Comparison of ENCODE assay signal across 9 cellular contexts in the genomic region with DNA sequence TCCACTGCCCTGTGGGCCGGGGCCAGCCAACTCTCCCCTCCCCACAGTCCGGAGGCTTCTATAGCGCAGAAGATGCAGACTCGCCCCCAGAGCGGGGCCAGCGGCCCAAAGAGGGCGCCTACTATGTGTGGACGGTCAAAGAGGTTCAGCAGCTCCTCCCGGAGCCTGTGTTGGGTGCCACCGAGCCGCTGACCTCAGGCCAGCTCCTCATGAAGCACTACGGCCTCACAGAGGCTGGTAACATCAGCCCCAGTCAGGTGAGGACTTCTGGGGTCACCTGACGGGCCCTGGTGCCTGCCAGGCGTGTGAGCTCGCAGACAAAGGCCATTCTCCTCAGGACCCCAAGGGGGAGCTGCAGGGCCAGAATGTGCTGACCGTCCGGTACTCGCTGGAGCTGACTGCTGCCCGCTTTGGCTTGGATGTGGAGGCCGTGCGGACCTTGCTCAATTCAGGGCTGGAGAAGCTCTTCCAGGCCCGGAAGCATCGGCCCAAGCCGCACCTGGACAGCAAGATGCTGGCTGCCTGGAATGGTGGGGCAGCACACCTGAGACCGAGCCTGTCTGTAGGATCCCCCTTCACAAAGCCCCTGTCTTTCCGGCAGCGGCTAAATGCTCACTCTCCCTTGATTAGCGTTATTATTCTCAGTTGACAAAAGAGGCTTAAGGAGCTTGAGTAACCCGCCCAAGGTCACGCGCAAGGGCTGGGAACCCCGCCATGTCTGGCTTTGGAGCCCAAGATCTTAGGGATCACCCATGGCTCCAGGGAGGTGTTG. TPM values are rescaled to one million over a fixed set of nuclear protein-coding genes. Genes with fewer than 3 reads are reported as not detected.
A peak's percentile ranks its signal among the peaks of the same experiment; 100 is the strongest.
DNase-seq lines count a peak whose midpoint lies in the region; ATAC-seq and TF ChIP-seq lines count a peak whose summit lies in the region.
"Had no signal": no experiment of that assay in that cellular context is flagged by ENCODE, and none has a peak within 500 bp of the region (broad histone marks: within the 10 kb centered on the region; RNA-seq: fewer than 3 reads in every experiment).

No MANE protein-coding gene starts in this region.

- H3K4me1 ChIP-seq in psoas muscle = no peaks in the 10 kb centered on the region

- peaks cover 0 to 24% of the 10 kb centered on the region in 2 donors for H3K36me3 ChIP-seq in psoas muscle (ENCODE audit: insufficient read depth in 1 of 2, low read depth in 1 of 2)

- no peak overlapping the region for H3K27ac ChIP-seq in psoas muscle

- DNase-seq in EH (ENCODE audit: low read depth) = peak; percentile 82
- DNase-seq in NAMALWA (ENCODE audit: low spot score) = peak; percentile 52
- peak; percentile 53 for DNase-seq in UCSD-AML1 (lab: John Stamatoyannopoulos, UW; ENCODE audit: unreplicated experiment)
- DNase-seq in head of caudate nucleus = peak; percentile 71 to 91 (median 82)
- DNase-seq in psoas muscle = peak; percentile 86 to 90
- DNase-seq in activated T-cell treated with anti-CD3 and anti-CD28 coated beads for 4 hours = no peak
- no peak for DNase-seq in activated naive CD4-positive, alpha-beta T cell treated with Interleukin-2 at 50 U/mL for 16 hours
- DNase-seq in activated gamma-delta T cell (lab: John Stamatoyannopoulos, UW) = no peak

- intact Hi-C loops in head of caudate nucleus (cut with DNase I) (loop anchor here (5.0 kb wide), 1 partner anchor 141 kb away; no protein-coding TSS in a partner anchor), psoas muscle (cut with DNase I) (loop anchor here in 1 of 2 donors (5.0 kb wide), 1 partner anchor 131 kb away; no protein-coding TSS in a partner anchor)

- TF ChIP-seq CTCF in psoas muscle (IDR thresholded peaks at IDR 0.05) = peak; percentile 74

- ATAC-seq in psoas muscle = peak; percentile 61 to 81 (median 70)

- no peaks in the 10 kb centered on the region for H3K9me3 ChIP-seq in psoas muscle

- H3K27me3 ChIP-seq in psoas muscle (ENCODE audit: insufficient read depth in 3 of 3, low read length in 2 of 3) = peaks cover 0 to under 1% (median 0%) of the 10 kb centered on the region in 3 donors

- WGBS in psoas muscle, 3 donors = 61 to 65% (median 63%) methylated on average over 32 of the region's 32 CpGs

- H3K4me3 ChIP-seq in psoas muscle = no peak overlapping the region

RNA-seq across cellular contexts. Expression of a gene that starts 3.9 kb away (rescaled TPM):
- total RNA-seq in psoas muscle = 10 to 100 TPM; 16.7 to 25.8 (median 21.9) TPM
- polyA plus RNA-seq in psoas muscle = 1 to 10 TPM; 4.8 to 9.7 (median 5.4) TPM

RNA-seq across cellular contexts. Expression of a gene that starts 9.7 kb away (rescaled TPM):
- under 1 TPM in 3 of 4 donors, not detected in 1; 0.02 to 0.24 (median 0.17) TPM for total RNA-seq in psoas muscle
- under 1 TPM in 2 of 3 donors, not detected in 1; 0.04 TPM for polyA plus RNA-seq in psoas muscle
- total RNA-seq: T-helper 2 cell treated with Interferon-gamma antibody and Interleukin-4, amounts not matched to agents 100 ng/mL and 5 ng/mL, for 36 hours had no signal

RNA-seq across cellular contexts. Expression of a gene that starts 18.3 kb away (rescaled TPM):
- total RNA-seq in psoas muscle = under 1 TPM in 2 of 4 donors, not detected in 2; 0.12 to 0.15 TPM
- under 1 TPM in 1 of 3 donors, not detected in 2; 0.03 TPM for polyA plus RNA-seq in psoas muscle
- total RNA-seq: T-helper 2 cell treated with Interferon-gamma antibody and Interleukin-4, amounts not matched to agents 100 ng/mL and 5 ng/mL, for 36 hours had no signal

RNA-seq across cellular contexts. Expression of a gene that starts 42.6 kb away (rescaled TPM):
- total RNA-seq in psoas muscle = under 1 TPM in 3 of 4 donors, not detected in 1; 0.27 to 0.99 (median 0.52) TPM
- under 1 TPM in 2 of 3 donors, not detected in 1; 0.05 TPM for polyA plus RNA-seq in psoas muscle

Comparison
In these comparisons a context has a peak if more than half of its experiments do, and no peak if none do; other contexts are left out.
1. DNase-seq: peak in EH (single experiment), NAMALWA (single experiment), UCSD-AML1 (single experiment), head of caudate nucleus (42 of 42) and psoas muscle (2 of 2); none in activated T-cell treated with anti-CD3 and anti-CD28 coated beads for 4 hours (single experiment), activated naive CD4-positive, alpha-beta T cell treated with Interleukin-2 at 50 U/mL for 16 hours (single experiment) and activated gamma-delta T cell (single experiment).